ENCODE assay signal across 22 cellular contexts in the genomic region with DNA sequence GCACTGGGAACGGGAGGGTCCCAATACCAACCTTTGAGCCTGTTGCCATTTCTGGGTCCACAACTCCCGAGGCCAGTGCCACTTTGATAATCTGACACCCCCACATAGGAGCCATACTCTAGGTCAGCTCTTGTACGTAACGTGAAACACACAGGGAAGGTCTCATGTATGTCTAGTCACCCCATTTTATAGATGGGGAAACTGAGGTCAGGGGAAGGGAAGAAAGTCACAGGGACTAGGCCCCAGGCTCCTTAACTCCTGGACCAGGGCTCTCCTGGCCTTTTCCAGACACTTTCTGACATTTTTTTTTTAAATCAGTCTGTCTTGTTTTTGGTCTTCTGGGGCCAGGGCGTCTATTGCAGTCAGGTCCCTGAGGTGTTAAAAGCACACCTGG.
DNase-seq lines count a peak whose midpoint lies in the region; ATAC-seq and TF ChIP-seq lines count a peak whose summit lies in the region.
"Had no signal": no experiment of that assay in that cellular context is flagged by ENCODE, and none has a peak within 500 bp of the region (broad histone marks: within the 10 kb centered on the region; RNA-seq: fewer than 3 reads in every experiment).

No MANE protein-coding gene starts in this region.

- no peaks in the 10 kb centered on the region for H3K27me3 Mint-ChIP-seq in dendritic cell treated with granulocyte-macrophage colony-stimulating factor and Interleukin-4, amounts not matched to agents 40 ng/mL and 50 ng/mL, for 4 days
- no peaks in the 10 kb centered on the region for H3K27me3 Mint-ChIP-seq in neural progenitor cell (ENCODE audit: insufficient read depth, low read depth)
- H3K27me3 Mint-ChIP-seq in naive thymus-derived CD8-positive, alpha-beta T cell = peaks cover 0 to 1% (median 0%) of the 10 kb centered on the region in 5 donors
- H3K27me3 Mint-ChIP-seq: activated naive CD8-positive, alpha-beta T cell had no signal

- H3K4me1 ChIP-seq in right atrium auricular region (peaks cover 0 to 53% of the 10 kb centered on the region in 2 donors), neural progenitor cell (peaks cover 7% of the 10 kb centered on the region), uterus (no peaks in the 10 kb centered on the region)
- H3K4me1 ChIP-seq: prostate gland had no signal

- H3K4me3 ChIP-seq in right atrium auricular region (no peak overlapping the region), neural progenitor cell (no peak overlapping the region), uterus (no peak overlapping the region)
- H3K4me3 ChIP-seq: BLaER1 treated with 17β-estradiol and CSF1 and Interleukin-3, amounts not matched to agents 10 nM and 100 nM; hepatocyte; prostate gland; upper lobe of left lung had no signal

- no peaks in the 10 kb centered on the region for H4K20me1 ChIP-seq in neural progenitor cell (ENCODE audit: low read depth)

- H3F3A ChIP-seq in neural progenitor cell (ENCODE audit: low read depth) = no peaks in the 10 kb centered on the region

- peak overlapping the region; percentile 14 for H3K27ac Mint-ChIP-seq in dendritic cell treated with granulocyte-macrophage colony-stimulating factor and Interleukin-4, amounts not matched to agents 40 ng/mL and 50 ng/mL, for 4 days
- H3K27ac Mint-ChIP-seq in neural progenitor cell = peak overlapping the region; percentile 61
- H3K27ac Mint-ChIP-seq in naive thymus-derived CD8-positive, alpha-beta T cell = peak overlapping the region in 1 of 10 donors; percentile 53
- H3K27ac Mint-ChIP-seq: activated naive CD8-positive, alpha-beta T cell; WTC11 had no signal

- H3K36me3 Mint-ChIP-seq in dendritic cell treated with granulocyte-macrophage colony-stimulating factor and Interleukin-4, amounts not matched to agents 40 ng/mL and 50 ng/mL, for 4 days (ENCODE audit: low read depth) = peaks cover 17% of the 10 kb centered on the region
- peaks cover under 1% of the 10 kb centered on the region for H3K36me3 Mint-ChIP-seq in neural progenitor cell
- H3K36me3 Mint-ChIP-seq in naive thymus-derived CD8-positive, alpha-beta T cell = no peaks in the 10 kb centered on the region
- H3K36me3 Mint-ChIP-seq: activated naive CD8-positive, alpha-beta T cell; WTC11 had no signal

- peaks cover 35% of the 10 kb centered on the region for H3K4me1 Mint-ChIP-seq in dendritic cell treated with granulocyte-macrophage colony-stimulating factor and Interleukin-4, amounts not matched to agents 40 ng/mL and 50 ng/mL, for 4 days (ENCODE audit: low read depth)
- H3K4me1 Mint-ChIP-seq in neural progenitor cell = peaks cover 24% of the 10 kb centered on the region
- H3K4me1 Mint-ChIP-seq in naive thymus-derived CD8-positive, alpha-beta T cell = peaks cover 0 to 2% (median 0%) of the 10 kb centered on the region in 4 donors

- DNase-seq in right atrium auricular region (ENCODE audit: low spot score) (no peak), left ventricle myocardium superior (no peak), neural progenitor cell (ENCODE audit: low spot score) (no peak), DMS114 treated with DMSO at 0.1 percent for 48 hours (lab: John Stamatoyannopoulos, UW; ENCODE audit: unreplicated experiment) (no peak), uterus (no peak)
- DNase-seq in naive thymus-derived CD8-positive, alpha-beta T cell = no peak
- DNase-seq: ACHN; activated CD4-positive, alpha-beta T cell treated with anti-CD3 and anti-CD28 coated beads, Interleukin-2, amount 50 U/mL, for 1 hour; effector CD4-positive, alpha-beta T cell; foreskin melanocyte; H9; NCI-H2227 treated with DMSO at 0.1 percent for 48 hours; T1000; upper lobe of left lung had no signal

- POLR2A ChIA-PET in naive thymus-derived CD8-positive, alpha-beta T cell (lab: Charles Lee) = no interaction called here

- TF ChIP-seq POLR2A in uterus (IDR thresholded peaks at IDR 0.05) = no peak

- H3K4me2 ChIP-seq in neural progenitor cell = no peak overlapping the region
- H3K4me2 ChIP-seq: BLaER1 treated with 17β-estradiol and CSF1 and Interleukin-3, amounts not matched to agents 10 nM and 100 nM; hepatocyte had no signal

- no peaks in the 10 kb centered on the region for H3K27me3 ChIP-seq in right atrium auricular region
- no peaks in the 10 kb centered on the region for H3K27me3 ChIP-seq in neural progenitor cell
- H3K27me3 ChIP-seq in uterus = no peaks in the 10 kb centered on the region
- H3K27me3 ChIP-seq: BLaER1 treated with 17β-estradiol and CSF1 and Interleukin-3, amounts not matched to agents 10 nM and 100 nM; hepatocyte; upper lobe of left lung had no signal

- H3K9me3 Mint-ChIP-seq in dendritic cell treated with granulocyte-macrophage colony-stimulating factor and Interleukin-4, amounts not matched to agents 40 ng/mL and 50 ng/mL, for 4 days = no peaks in the 10 kb centered on the region
- H3K9me3 Mint-ChIP-seq in neural progenitor cell = no peaks in the 10 kb centered on the region
- H3K9me3 Mint-ChIP-seq in naive thymus-derived CD8-positive, alpha-beta T cell = no peaks in the 10 kb centered on the region
- H3K9me3 Mint-ChIP-seq: H9, WTC11 had no signal

- no peak for TF ChIP-seq CTCF in right atrium auricular region (IDR thresholded peaks at IDR 0.05)
- no peak for TF ChIP-seq CTCF in neural progenitor cell (IDR thresholded peaks at IDR 0.05)
- no peak for TF ChIP-seq CTCF in uterus (IDR thresholded peaks at IDR 0.05)

- no peak overlapping the region for H3K4me3 Mint-ChIP-seq in dendritic cell treated with granulocyte-macrophage colony-stimulating factor and Interleukin-4, amounts not matched to agents 40 ng/mL and 50 ng/mL, for 4 days
- no peak overlapping the region for H3K4me3 Mint-ChIP-seq in neural progenitor cell
- no peak overlapping the region for H3K4me3 Mint-ChIP-seq in naive thymus-derived CD8-positive, alpha-beta T cell
- H3K4me3 Mint-ChIP-seq: activated naive CD8-positive, alpha-beta T cell; H9; WTC11 had no signal

- H3K9ac ChIP-seq in neural progenitor cell = no peak overlapping the region
- H3K9ac ChIP-seq: BLaER1 treated with 17β-estradiol and CSF1 and Interleukin-3, amounts not matched to agents 10 nM and 100 nM had no signal

- H2AFZ ChIP-seq in neural progenitor cell (replicated peaks) = no peak overlapping the region
- H2AFZ ChIP-seq: hepatocyte had no signal

- H3K9me3 ChIP-seq in right atrium auricular region (no peaks in the 10 kb centered on the region), neural progenitor cell (ENCODE audit: low read depth) (no peaks in the 10 kb centered on the region), uterus (no peaks in the 10 kb centered on the region)
- H3K9me3 ChIP-seq: BLaER1 treated with 17β-estradiol and CSF1 and Interleukin-3, amounts not matched to agents 10 nM and 100 nM; prostate gland; upper lobe of left lung had no signal

- intact Hi-C loops in left ventricle myocardium superior (cut with micrococcal nuclease) = no loop called here
- intact Hi-C loops in dendritic cell treated with granulocyte-macrophage colony-stimulating factor and Interleukin-4, amounts not matched to agents 40 ng/mL and 50 ng/mL, for 4 days (cut with micrococcal nuclease) = no loop called here
- intact Hi-C loops in uterus (cut with DNase I; ENCODE audit: low total_unique reads) = no loop called here

- no peak for ATAC-seq in left ventricle myocardium superior
- no peak for ATAC-seq in GM21723 (IDR thresholded peaks at IDR 0.05; ENCODE audit: unreplicated experiment)
- ATAC-seq in naive thymus-derived CD8-positive, alpha-beta T cell = no peak
- ATAC-seq: WTC11 had no signal

- H3K36me3 ChIP-seq in right atrium auricular region (no peaks in the 10 kb centered on the region), neural progenitor cell (no peaks in the 10 kb centered on the region), uterus (no peaks in the 10 kb centered on the region)
- H3K36me3 ChIP-seq: BLaER1 treated with 17β-estradiol and CSF1 and Interleukin-3, amounts not matched to agents 10 nM and 100 nM; prostate gland; upper lobe of left lung had no signal

- H3K27ac ChIP-seq in right atrium auricular region = peak overlapping the region; percentile 55 to 65
- no peak overlapping the region for H3K27ac ChIP-seq in neural progenitor cell
- no peak overlapping the region for H3K27ac ChIP-seq in uterus
- H3K27ac ChIP-seq: BLaER1 treated with 17β-estradiol and CSF1 and Interleukin-3, amounts not matched to agents 10 nM and 100 nM; hepatocyte; HL-60; prostate gland; upper lobe of left lung had no signal

- no peaks in the 10 kb centered on the region for H3K79me2 ChIP-seq in neural progenitor cell (ENCODE audit: low read depth)

Comparison
In these comparisons a context has a peak if more than half of its experiments do, and no peak if none do; other contexts are left out.
1. H3K27ac ChIP-seq: peak in right atrium auricular region (2 of 2); none in neural progenitor cell (single experiment) and uterus (0 of 2).